In the genomic region with DNA sequence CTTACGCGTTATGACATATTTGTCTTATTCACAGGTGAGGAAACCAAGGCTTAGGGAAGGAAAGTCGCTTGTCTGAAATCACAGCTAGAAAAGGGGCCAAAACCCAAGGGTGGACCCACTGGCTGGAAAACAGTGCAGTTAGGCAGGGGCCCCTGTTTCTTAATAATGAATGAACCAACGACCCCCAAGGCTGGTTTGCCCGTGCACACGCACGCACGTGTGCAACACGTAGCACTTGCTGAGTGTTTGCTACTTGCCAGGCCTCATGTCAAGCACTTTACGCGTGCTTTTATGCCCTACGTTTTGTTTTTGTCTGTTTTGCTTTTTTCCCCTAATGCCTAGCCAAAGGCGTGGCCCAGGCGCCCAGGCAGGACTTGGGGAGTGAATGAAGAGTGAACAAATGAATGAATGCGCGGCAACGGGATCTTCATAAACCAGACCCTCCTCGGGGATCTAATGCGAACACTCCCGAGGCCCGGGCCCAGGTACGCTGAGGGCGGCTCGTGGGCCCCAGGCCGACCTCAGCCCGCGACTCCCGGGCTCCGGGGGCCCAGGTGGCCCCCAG, we compare ENCODE assay signal across 8 cellular contexts. TPM values are rescaled to one million over a fixed set of nuclear protein-coding genes. Genes with fewer than 3 reads are reported as not detected.
DNase-seq lines count a peak whose midpoint lies in the region; ATAC-seq, FAIRE-seq and TF ChIP-seq lines count a peak whose summit lies in the region.

No MANE protein-coding gene starts in this region.

- peak overlapping the region; percentile 97 for H3K4me3 Mint-ChIP-seq in activated naive CD8-positive, alpha-beta T cell treated with anti-CD3 and anti-CD28 coated beads, Interleukin-2, amount 50 U/mL, for 24 hours
- H3K4me3 Mint-ChIP-seq in stimulated activated naive B cell treated with anti-CD40 and anti-IgM and Interleukin-4, amounts not matched to agents 10 μg/mL and 1 μg/mL and 100 μg/mL, for 72 hours, result peak overlapping the region; percentile 89 to 90

- H3K36me3 ChIP-seq in kidney epithelial cell (ENCODE audit: control insufficient read depth, insufficient read depth, low read length), result no peaks in the 10 kb centered on the region

- no peaks in the 10 kb centered on the region for H3K27me3 ChIP-seq in kidney epithelial cell (ENCODE audit: control insufficient read depth, insufficient read depth, low read length)

- H3K36me3 Mint-ChIP-seq in activated naive CD8-positive, alpha-beta T cell treated with anti-CD3 and anti-CD28 coated beads, Interleukin-2, amount 50 U/mL, for 24 hours (ENCODE audit: low read depth), result peaks cover 7% of the 10 kb centered on the region
- peaks cover 0 to 5% of the 10 kb centered on the region in 2 donors for H3K36me3 Mint-ChIP-seq in stimulated activated naive B cell treated with anti-CD40 and anti-IgM and Interleukin-4, amounts not matched to agents 10 μg/mL and 1 μg/mL and 100 μg/mL, for 72 hours

- FAIRE-seq in HTR-8/SVneo (lab: Jason Lieb, UNC), result peak; percentile 64

- peak overlapping the region; percentile 67 for H3K27ac Mint-ChIP-seq in activated naive CD8-positive, alpha-beta T cell treated with anti-CD3 and anti-CD28 coated beads, Interleukin-2, amount 50 U/mL, for 24 hours
- H3K27ac Mint-ChIP-seq in stimulated activated naive B cell treated with anti-CD40 and anti-IgM and Interleukin-4, amounts not matched to agents 10 μg/mL and 1 μg/mL and 100 μg/mL, for 72 hours, result peak overlapping the region; percentile 56

- peak overlapping the region; percentile 79 for H3K4me3 ChIP-seq in kidney epithelial cell (ENCODE audit: low read depth, low read length)

- no peaks in the 10 kb centered on the region for H3K27me3 Mint-ChIP-seq in activated naive CD8-positive, alpha-beta T cell treated with anti-CD3 and anti-CD28 coated beads, Interleukin-2, amount 50 U/mL, for 24 hours
- no peaks in the 10 kb centered on the region for H3K27me3 Mint-ChIP-seq in stimulated activated naive B cell treated with anti-CD40 and anti-IgM and Interleukin-4, amounts not matched to agents 10 μg/mL and 1 μg/mL and 100 μg/mL, for 72 hours

- no peaks in the 10 kb centered on the region for H3K9me3 Mint-ChIP-seq in activated naive CD8-positive, alpha-beta T cell treated with anti-CD3 and anti-CD28 coated beads, Interleukin-2, amount 50 U/mL, for 24 hours
- H3K9me3 Mint-ChIP-seq in stimulated activated naive B cell treated with anti-CD40 and anti-IgM and Interleukin-4, amounts not matched to agents 10 μg/mL and 1 μg/mL and 100 μg/mL, for 72 hours, result no peaks in the 10 kb centered on the region

- TF ChIP-seq CTCF in kidney epithelial cell (IDR thresholded peaks at IDR 0.05; ENCODE audit: insufficient read depth, low read length, poor library complexity, severe bottlenecking), result no peak

- ATAC-seq in activated naive CD8-positive, alpha-beta T cell treated with anti-CD3 and anti-CD28 coated beads, Interleukin-2, amount 50 U/mL, for 24 hours, result peak; percentile 48
- peak; percentile 24 to 26 for ATAC-seq in stimulated activated naive B cell treated with anti-CD40 and anti-IgM and Interleukin-4, amounts not matched to agents 10 μg/mL and 1 μg/mL and 100 μg/mL, for 72 hours (replicated peaks)
- ATAC-seq in HG03097 (IDR thresholded peaks at IDR 0.05; ENCODE audit: low FRiP score, unreplicated experiment), result no peak

- peak; percentile 52 for DNase-seq in ELR (ENCODE audit: low read depth)
- DNase-seq in HTR-8/SVneo (ENCODE audit: insufficient read length, low spot score), result peak; percentile 24
- no peak for DNase-seq in activated naive CD8-positive, alpha-beta T cell treated with anti-CD3 and anti-CD28 coated beads, Interleukin-2, amount 50 U/mL, for 24 hours
- DNase-seq in kidney epithelial cell (ENCODE audit: low read depth), result no peak
- DNase-seq in stimulated activated naive B cell treated with anti-CD40 and anti-IgM and Interleukin-4, amounts not matched to agents 10 μg/mL and 1 μg/mL and 100 μg/mL, for 72 hours, result no peak
- DNase-seq in amniotic stem cell (lab: John Stamatoyannopoulos, UW), result no peak
- DNase-seq in NCI-H1092 treated with DMSO at 0.1 percent for 48 hours (lab: John Stamatoyannopoulos, UW), result no peak

- H3K4me1 Mint-ChIP-seq in activated naive CD8-positive, alpha-beta T cell treated with anti-CD3 and anti-CD28 coated beads, Interleukin-2, amount 50 U/mL, for 24 hours, result peaks cover 36% of the 10 kb centered on the region
- peaks cover 19 to 25% of the 10 kb centered on the region in 2 donors for H3K4me1 Mint-ChIP-seq in stimulated activated naive B cell treated with anti-CD40 and anti-IgM and Interleukin-4, amounts not matched to agents 10 μg/mL and 1 μg/mL and 100 μg/mL, for 72 hours

RNA-seq across cellular contexts. Expression of gene USP10, which starts 0.6 kb away (rescaled TPM):
- total RNA-seq in kidney epithelial cell, result 57.6 and 67.8 TPM in 2 replicates

RNA-seq across cellular contexts. Expression of gene KLHL36, which starts 50.9 kb away (rescaled TPM):
- total RNA-seq in kidney epithelial cell, result 78.5 and 105 TPM in 2 replicates

Comparison
In these comparisons a context has a peak if more than half of its experiments do, and no peak if none do; other contexts are left out.
1. DNase-seq: peak in ELR (single experiment) and HTR-8/SVneo (single experiment); none in activated naive CD8-positive, alpha-beta T cell treated with anti-CD3 and anti-CD28 coated beads, Interleukin-2, amount 50 U/mL, for 24 hours (single experiment), kidney epithelial cell (single experiment), stimulated activated naive B cell treated with anti-CD40 and anti-IgM and Interleukin-4, amounts not matched to agents 10 μg/mL and 1 μg/mL and 100 μg/mL, for 72 hours (single experiment), amniotic stem cell (single experiment) and NCI-H1092 treated with DMSO at 0.1 percent for 48 hours (single experiment).